In genomic region chr1:226733876-226734414, GRCh38 we compare ENCODE assay signal across 11 cellular contexts. TPM values are rescaled to one million over a fixed set of nuclear protein-coding genes. Genes with fewer than 3 reads are reported as not detected.
A peak's percentile ranks its signal among the peaks of the same experiment; 100 is the strongest.
DNase-seq lines count a peak whose midpoint lies in the region; ATAC-seq and TF ChIP-seq lines count a peak whose summit lies in the region.
"Had no signal": no experiment of that assay in that cellular context is flagged by ENCODE, and none has a peak within 500 bp of the region (broad histone marks: within the 10 kb centered on the region; RNA-seq: fewer than 3 reads in every experiment).

No MANE protein-coding gene starts in this region.

- peak overlapping the region; percentile 96 for H3K27ac ChIP-seq in layer of hippocampus (ENCODE audit: low read depth, low read length)
- no peak overlapping the region for H3K27ac ChIP-seq in suprapubic skin
- H3K27ac ChIP-seq: adrenal gland had no signal

- peaks cover 5% of the 10 kb centered on the region for H3K36me3 ChIP-seq in suprapubic skin

- H3K27me3 Mint-ChIP-seq in activated T-cell treated with anti-CD3 and anti-CD28 coated beads, Interleukin-2, amount 50 U/mL, for 4 hours (ENCODE audit: low read depth): no peaks in the 10 kb centered on the region
- no peaks in the 10 kb centered on the region for H3K27me3 Mint-ChIP-seq in activated T-helper 2 cell treated with anti-CD3 and anti-CD28 coated beads, Interferon-gamma antibody, Interleukin-2, Interleukin-4, amounts not matched to agents 10 μg/mL and 5 μg/mL and 100 μg/mL, durations not matched to agents 14 hours and 24 hours and 36 hours (ENCODE audit: low read depth)

- TF ChIP-seq CTCF in suprapubic skin (IDR thresholded peaks at IDR 0.05) (no peak), lower leg skin (IDR thresholded peaks at IDR 0.05) (no peak)

- no peak for DNase-seq in activated T-cell treated with anti-CD3 and anti-CD28 coated beads, Interleukin-2, amount 50 U/mL, for 4 hours
- DNase-seq in activated T-cell treated with anti-CD3 and anti-CD28 coated beads for 4 hours: no peak
- no peak for DNase-seq in activated T-helper 2 cell treated with anti-CD3 and anti-CD28 coated beads, Interferon-gamma antibody, Interleukin-2, Interleukin-4, amounts not matched to agents 10 μg/mL and 5 μg/mL and 100 μg/mL, durations not matched to agents 14 hours and 24 hours and 36 hours (ENCODE audit: low spot score)
- peak in 1 of 2 donors; percentile 30 for DNase-seq in suprapubic skin (ENCODE audit: low spot score in 2 of 2)
- no peak for DNase-seq in cerebellar nuclear complex (lab: John Stamatoyannopoulos, UW)
- no peak for DNase-seq in ecto neural progenitor cell (ENCODE audit: low spot score)
- no peak for DNase-seq in lower leg skin (ENCODE audit: low spot score in 2 of 2)
- DNase-seq: adrenal gland, NCI-H524 had no signal

- peaks cover 67% of the 10 kb centered on the region for H3K4me1 Mint-ChIP-seq in activated T-cell treated with anti-CD3 and anti-CD28 coated beads, Interleukin-2, amount 50 U/mL, for 4 hours (ENCODE audit: low read depth)
- peaks cover 67% of the 10 kb centered on the region for H3K4me1 Mint-ChIP-seq in activated T-helper 2 cell treated with anti-CD3 and anti-CD28 coated beads, Interferon-gamma antibody, Interleukin-2, Interleukin-4, amounts not matched to agents 10 μg/mL and 5 μg/mL and 100 μg/mL, durations not matched to agents 14 hours and 24 hours and 36 hours (ENCODE audit: low read depth)

- peaks cover 22% of the 10 kb centered on the region for H3K36me3 Mint-ChIP-seq in activated T-cell treated with anti-CD3 and anti-CD28 coated beads, Interleukin-2, amount 50 U/mL, for 4 hours (ENCODE audit: insufficient read depth)
- H3K36me3 Mint-ChIP-seq in activated T-helper 2 cell treated with anti-CD3 and anti-CD28 coated beads, Interferon-gamma antibody, Interleukin-2, Interleukin-4, amounts not matched to agents 10 μg/mL and 5 μg/mL and 100 μg/mL, durations not matched to agents 14 hours and 24 hours and 36 hours (ENCODE audit: low read depth): peaks cover 71% of the 10 kb centered on the region

- ATAC-seq in activated T-cell treated with anti-CD3 and anti-CD28 coated beads, Interleukin-2, amount 50 U/mL, for 4 hours: no peak

- peak overlapping the region; percentile 17 for H3K4me3 ChIP-seq in suprapubic skin
- no peak overlapping the region for H3K4me3 ChIP-seq in lower leg skin (ENCODE audit: low read depth, poor library complexity, severe bottlenecking)
- H3K4me3 ChIP-seq: adrenal gland had no signal

- H3K27me3 ChIP-seq in layer of hippocampus (ENCODE audit: control insufficient read depth, insufficient read depth, low read length): no peaks in the 10 kb centered on the region
- no peaks in the 10 kb centered on the region for H3K27me3 ChIP-seq in suprapubic skin
- H3K27me3 ChIP-seq: adrenal gland had no signal

- no peak for TF ChIP-seq EP300 in suprapubic skin (IDR thresholded peaks at IDR 0.05)

- intact Hi-C loops in activated T-helper 2 cell treated with anti-CD3 and anti-CD28 coated beads, Interferon-gamma antibody, Interleukin-2, Interleukin-4, amounts not matched to agents 10 μg/mL and 5 μg/mL and 100 μg/mL, durations not matched to agents 14 hours and 24 hours and 36 hours (cut with micrococcal nuclease): loop anchor here (2.0 kb wide), 1 partner anchor 57 kb away; no protein-coding TSS in a partner anchor
- intact Hi-C loops in lower leg skin (cut with DNase I; ENCODE audit: low total_unique reads): loop anchor here (10.0 kb wide), 1 partner anchor 91 kb away; no protein-coding TSS in a partner anchor

- peaks cover 59% of the 10 kb centered on the region for H3K4me1 ChIP-seq in suprapubic skin

- H3K9me3 ChIP-seq in suprapubic skin: no peaks in the 10 kb centered on the region
- H3K9me3 ChIP-seq: adrenal gland had no signal

- H3K27ac Mint-ChIP-seq in activated T-helper 2 cell treated with anti-CD3 and anti-CD28 coated beads, Interferon-gamma antibody, Interleukin-2, Interleukin-4, amounts not matched to agents 10 μg/mL and 5 μg/mL and 100 μg/mL, durations not matched to agents 14 hours and 24 hours and 36 hours: peak overlapping the region; percentile 42
- H3K27ac Mint-ChIP-seq: mesothelial cell of epicardium had no signal

- 74% methylated on average over 5 of the region's 5 CpGs for WGBS in suprapubic skin
- WGBS in lower leg skin, 2 donors: 71 to 76% methylated on average over 5 of the region's 5 CpGs

- H3K9me3 Mint-ChIP-seq in activated T-cell treated with anti-CD3 and anti-CD28 coated beads, Interleukin-2, amount 50 U/mL, for 4 hours: no peaks in the 10 kb centered on the region
- H3K9me3 Mint-ChIP-seq in activated T-helper 2 cell treated with anti-CD3 and anti-CD28 coated beads, Interferon-gamma antibody, Interleukin-2, Interleukin-4, amounts not matched to agents 10 μg/mL and 5 μg/mL and 100 μg/mL, durations not matched to agents 14 hours and 24 hours and 36 hours: no peaks in the 10 kb centered on the region
- H3K9me3 Mint-ChIP-seq: mesothelial cell of epicardium had no signal

- TF ChIP-seq POLR2A in suprapubic skin (IDR thresholded peaks at IDR 0.05) (no peak), lower leg skin (IDR thresholded peaks at IDR 0.05) (no peak)

- peak overlapping the region; percentile 95 for H3K4me3 Mint-ChIP-seq in activated T-cell treated with anti-CD3 and anti-CD28 coated beads, Interleukin-2, amount 50 U/mL, for 4 hours
- H3K4me3 Mint-ChIP-seq in activated T-helper 2 cell treated with anti-CD3 and anti-CD28 coated beads, Interferon-gamma antibody, Interleukin-2, Interleukin-4, amounts not matched to agents 10 μg/mL and 5 μg/mL and 100 μg/mL, durations not matched to agents 14 hours and 24 hours and 36 hours (ENCODE audit: low read depth): peak overlapping the region; percentile 93
- H3K4me3 Mint-ChIP-seq: mesothelial cell of epicardium had no signal

RNA-seq across cellular contexts. Expression of gene ITPKB, which starts 5.1 kb away (rescaled TPM):
- total RNA-seq in activated T-cell treated with anti-CD3 and anti-CD28 coated beads, Interleukin-2, amount 50 U/mL, for 4 hours: 10 to 100 TPM; 26.2 to 28.3 (median 27.7) TPM
- total RNA-seq in activated T-helper 2 cell treated with anti-CD3 and anti-CD28 coated beads, Interferon-gamma antibody, Interleukin-2, Interleukin-4, amounts not matched to agents 10 μg/mL and 5 μg/mL and 100 μg/mL, durations not matched to agents 14 hours and 24 hours and 36 hours: 27.6 and 30.0 TPM in 2 replicates
- total RNA-seq in suprapubic skin (10 to 100 TPM; 31.0 to 39.0 (median 35.3) TPM), lower leg skin (10 to 100 TPM; 39.3 to 57.2 (median 44.1) TPM)
